In genomic region chr20:47359533-47360206, GRCh38 we compare ENCODE assay signal across 8 cellular contexts. TPM values are rescaled to one million over a fixed set of nuclear protein-coding genes. Genes with fewer than 3 reads are reported as not detected.
DNase-seq lines count a peak whose midpoint lies in the region; ATAC-seq, FAIRE-seq and TF ChIP-seq lines count a peak whose summit lies in the region.

No MANE protein-coding gene starts in this region.

- no peak for DNase-seq in HFFc6
- DNase-seq in T-helper 17 cell, result no peak
- DNase-seq in right cardiac atrium, result no peak
- DNase-seq in small intestine, result no peak
- no peak for DNase-seq in GM03348 (ENCODE audit: low spot score)

- H3K27me3 ChIP-seq in right cardiac atrium (ENCODE audit: control insufficient read depth, insufficient read depth), result no peaks in the 10 kb centered on the region
- H3K27me3 ChIP-seq in small intestine (ENCODE audit: control insufficient read depth in 2 of 2, insufficient read depth in 2 of 2, low read length in 2 of 2), result no peaks in the 10 kb centered on the region

- H3K36me3 ChIP-seq in small intestine (ENCODE audit: control insufficient read depth in 2 of 2, insufficient read depth in 2 of 2, low read length in 2 of 2), result no peaks in the 10 kb centered on the region

- H3K36me3 Mint-ChIP-seq in HFFc6 (ENCODE audit: low read depth), result no peaks in the 10 kb centered on the region
- no peaks in the 10 kb centered on the region for H3K36me3 Mint-ChIP-seq in T-helper 17 cell (ENCODE audit: low read depth)

- no peaks in the 10 kb centered on the region for H3K9me3 Mint-ChIP-seq in HFFc6

- FAIRE-seq in small intestine (lab: Jason Lieb, UNC), result no peak

- H3K4me3 ChIP-seq in right cardiac atrium (ENCODE audit: low read length) (no peak overlapping the region), small intestine (ENCODE audit: low read depth in 1 of 2, low read length in 2 of 2) (no peak overlapping the region)

- H3K4me1 Mint-ChIP-seq in HFFc6 (ENCODE audit: low read depth) (peaks cover 6% of the 10 kb centered on the region), T-helper 17 cell (peaks cover 47% of the 10 kb centered on the region)

- no peaks in the 10 kb centered on the region; the same call in 1 of the 2 replicates for H3K27me3 Mint-ChIP-seq in HFFc6 (ENCODE audit: insufficient read depth)
- H3K27me3 Mint-ChIP-seq in T-helper 17 cell, result no peaks in the 10 kb centered on the region

- peak overlapping the region; percentile 100 for H3K27ac ChIP-seq in right cardiac atrium (ENCODE audit: low read length)
- peak overlapping the region; percentile 98 for H3K27ac ChIP-seq in small intestine (ENCODE audit: low read depth in 1 of 2, low read length in 1 of 2)

- H3K9me3 ChIP-seq in T-helper 17 cell (ENCODE audit: control insufficient read depth, low read length, poor library complexity, severe bottlenecking), result no peaks in the 10 kb centered on the region
- H3K9me3 ChIP-seq in right cardiac atrium (ENCODE audit: control insufficient read depth, low read length), result no peaks in the 10 kb centered on the region
- no peaks in the 10 kb centered on the region for H3K9me3 ChIP-seq in small intestine (ENCODE audit: control insufficient read depth, low read depth)

- intact Hi-C loops in right cardiac atrium (cut with DNase I), result loop anchor here (2.0 to 10.0 kb wide), 4 partner anchors 37 to 55 kb away; no protein-coding TSS in a partner anchor

- no peak overlapping the region; the same call in 1 of the 2 replicates for H3K27ac Mint-ChIP-seq in HFFc6
- H3K27ac Mint-ChIP-seq in T-helper 17 cell, result peak overlapping the region; percentile 77

- WGBS in right cardiac atrium, result 69% methylated on average over 7 of the region's 7 CpGs
- 46 to 68% (median 58%) methylated on average over 7 of the region's 7 CpGs for WGBS in small intestine, 3 donors

- peaks cover 43% of the 10 kb centered on the region for H3K4me1 ChIP-seq in right cardiac atrium (ENCODE audit: control insufficient read depth, insufficient read depth, low read length)
- H3K4me1 ChIP-seq in small intestine (ENCODE audit: control insufficient read depth in 2 of 2, insufficient read depth in 1 of 2, low read depth in 1 of 2, low read length in 1 of 2), result peaks cover 8 to 44% of the 10 kb centered on the region in 2 donors

- TF ChIP-seq CTCF in HFFc6 (IDR thresholded peaks at IDR 0.05), result no peak

- ATAC-seq in T-helper 17 cell (no peak), right cardiac atrium (peak in 1 of 2 donors; percentile 1), HG03442 (IDR thresholded peaks at IDR 0.05; ENCODE audit: unreplicated experiment) (no peak), GM18519 (IDR thresholded peaks at IDR 0.05; ENCODE audit: low FRiP score, unreplicated experiment) (no peak), HG03159 (IDR thresholded peaks at IDR 0.05; ENCODE audit: unreplicated experiment) (no peak)

- H3K4me3 Mint-ChIP-seq in HFFc6 (peak overlapping the region; percentile 73), T-helper 17 cell (no peak overlapping the region)

RNA-seq across cellular contexts. Expression of gene ZMYND8, which starts 3.2 kb away (rescaled TPM):
- total RNA-seq in HFFc6 (2021; fragmentation: NEBNext Ultra II Directional; extraction: Animal tissue kit (Norgen Biotek cat#: 25700)), result 10 to 100 TPM; 27.8 to 38.3 (median 34.8) TPM
- total RNA-seq in T-helper 17 cell, result 10 to 100 TPM; 42.7 to 50.3 TPM
- 10 to 100 TPM; 20.4 to 35.7 (median 31.4) TPM for total RNA-seq in right cardiac atrium
- 10.0 TPM for polyA plus RNA-seq in right cardiac atrium
- 10 to 100 TPM in 2 of 3 donors, 1 to 10 TPM in 1; 9.2 to 19.9 (median 12.8) TPM for polyA plus RNA-seq in small intestine
